In the genomic region with DNA sequence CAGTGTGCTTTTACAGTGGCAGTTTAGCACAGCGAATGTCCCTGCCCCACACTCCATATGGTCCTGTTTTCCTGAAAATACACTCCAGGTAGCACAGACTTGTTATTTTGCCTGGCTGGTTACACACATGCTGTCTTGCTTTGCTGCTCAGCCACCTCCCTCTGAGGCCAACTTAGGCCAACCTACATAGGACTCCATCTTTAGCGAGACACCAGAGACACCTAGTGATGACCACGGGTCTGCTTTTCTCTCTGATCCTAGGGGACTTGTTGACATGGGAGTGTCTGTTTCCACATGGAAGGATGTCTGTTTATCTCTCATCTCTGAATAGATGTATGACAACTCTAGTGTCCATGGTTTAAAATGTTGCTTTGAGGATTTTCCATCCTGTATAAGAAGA, we compare ENCODE assay signal across 1 cellular context.
TF ChIP-seq lines count a peak whose summit lies in the region.

No MANE protein-coding gene starts in this region.

TF ChIP-seq in HepG2, 621 proteins besides CTCF, POLR2A, EP300 and RAD21:
- TF ChIP-seq, protein P1, sequence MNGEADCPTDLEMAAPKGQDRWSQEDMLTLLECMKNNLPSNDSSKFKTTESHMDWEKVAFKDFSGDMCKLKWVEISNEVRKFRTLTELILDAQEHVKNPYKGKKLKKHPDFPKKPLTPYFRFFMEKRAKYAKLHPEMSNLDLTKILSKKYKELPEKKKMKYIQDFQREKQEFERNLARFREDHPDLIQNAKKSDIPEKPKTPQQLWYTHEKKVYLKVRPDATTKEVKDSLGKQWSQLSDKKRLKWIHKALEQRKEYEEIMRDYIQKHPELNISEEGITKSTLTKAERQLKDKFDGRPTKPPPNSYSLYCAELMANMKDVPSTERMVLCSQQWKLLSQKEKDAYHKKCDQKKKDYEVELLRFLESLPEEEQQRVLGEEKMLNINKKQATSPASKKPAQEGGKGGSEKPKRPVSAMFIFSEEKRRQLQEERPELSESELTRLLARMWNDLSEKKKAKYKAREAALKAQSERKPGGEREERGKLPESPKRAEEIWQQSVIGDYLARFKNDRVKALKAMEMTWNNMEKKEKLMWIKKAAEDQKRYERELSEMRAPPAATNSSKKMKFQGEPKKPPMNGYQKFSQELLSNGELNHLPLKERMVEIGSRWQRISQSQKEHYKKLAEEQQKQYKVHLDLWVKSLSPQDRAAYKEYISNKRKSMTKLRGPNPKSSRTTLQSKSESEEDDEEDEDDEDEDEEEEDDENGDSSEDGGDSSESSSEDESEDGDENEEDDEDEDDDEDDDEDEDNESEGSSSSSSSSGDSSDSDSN (CRISPR knock-in tag; IDR thresholded peaks at IDR 0.05) = no peak
- TF ChIP-seq, protein P2, sequence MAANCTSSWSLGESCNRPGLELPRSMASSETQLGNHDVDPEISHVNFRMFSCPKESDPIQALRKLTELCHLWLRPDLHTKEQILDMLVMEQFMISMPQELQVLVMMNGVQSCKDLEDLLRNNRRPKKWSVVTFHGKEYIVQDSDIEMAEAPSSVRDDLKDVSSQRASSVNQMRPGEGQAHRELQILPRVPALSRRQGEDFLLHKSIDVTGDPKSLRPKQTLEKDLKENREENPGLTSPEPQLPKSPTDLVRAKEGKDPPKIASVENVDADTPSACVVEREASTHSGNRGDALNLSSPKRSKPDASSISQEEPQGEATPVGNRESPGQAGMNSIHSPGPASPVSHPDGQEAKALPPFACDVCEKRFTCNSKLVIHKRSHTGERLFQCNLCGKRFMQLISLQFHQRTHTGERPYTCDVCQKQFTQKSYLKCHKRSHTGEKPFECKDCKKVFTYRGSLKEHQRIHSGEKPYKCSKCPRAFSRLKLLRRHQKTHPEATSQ (CRISPR knock-in tag; IDR thresholded peaks at IDR 0.05; ENCODE audit: borderline replicate concordance) = no peak
- TF ChIP-seq, protein P3, sequence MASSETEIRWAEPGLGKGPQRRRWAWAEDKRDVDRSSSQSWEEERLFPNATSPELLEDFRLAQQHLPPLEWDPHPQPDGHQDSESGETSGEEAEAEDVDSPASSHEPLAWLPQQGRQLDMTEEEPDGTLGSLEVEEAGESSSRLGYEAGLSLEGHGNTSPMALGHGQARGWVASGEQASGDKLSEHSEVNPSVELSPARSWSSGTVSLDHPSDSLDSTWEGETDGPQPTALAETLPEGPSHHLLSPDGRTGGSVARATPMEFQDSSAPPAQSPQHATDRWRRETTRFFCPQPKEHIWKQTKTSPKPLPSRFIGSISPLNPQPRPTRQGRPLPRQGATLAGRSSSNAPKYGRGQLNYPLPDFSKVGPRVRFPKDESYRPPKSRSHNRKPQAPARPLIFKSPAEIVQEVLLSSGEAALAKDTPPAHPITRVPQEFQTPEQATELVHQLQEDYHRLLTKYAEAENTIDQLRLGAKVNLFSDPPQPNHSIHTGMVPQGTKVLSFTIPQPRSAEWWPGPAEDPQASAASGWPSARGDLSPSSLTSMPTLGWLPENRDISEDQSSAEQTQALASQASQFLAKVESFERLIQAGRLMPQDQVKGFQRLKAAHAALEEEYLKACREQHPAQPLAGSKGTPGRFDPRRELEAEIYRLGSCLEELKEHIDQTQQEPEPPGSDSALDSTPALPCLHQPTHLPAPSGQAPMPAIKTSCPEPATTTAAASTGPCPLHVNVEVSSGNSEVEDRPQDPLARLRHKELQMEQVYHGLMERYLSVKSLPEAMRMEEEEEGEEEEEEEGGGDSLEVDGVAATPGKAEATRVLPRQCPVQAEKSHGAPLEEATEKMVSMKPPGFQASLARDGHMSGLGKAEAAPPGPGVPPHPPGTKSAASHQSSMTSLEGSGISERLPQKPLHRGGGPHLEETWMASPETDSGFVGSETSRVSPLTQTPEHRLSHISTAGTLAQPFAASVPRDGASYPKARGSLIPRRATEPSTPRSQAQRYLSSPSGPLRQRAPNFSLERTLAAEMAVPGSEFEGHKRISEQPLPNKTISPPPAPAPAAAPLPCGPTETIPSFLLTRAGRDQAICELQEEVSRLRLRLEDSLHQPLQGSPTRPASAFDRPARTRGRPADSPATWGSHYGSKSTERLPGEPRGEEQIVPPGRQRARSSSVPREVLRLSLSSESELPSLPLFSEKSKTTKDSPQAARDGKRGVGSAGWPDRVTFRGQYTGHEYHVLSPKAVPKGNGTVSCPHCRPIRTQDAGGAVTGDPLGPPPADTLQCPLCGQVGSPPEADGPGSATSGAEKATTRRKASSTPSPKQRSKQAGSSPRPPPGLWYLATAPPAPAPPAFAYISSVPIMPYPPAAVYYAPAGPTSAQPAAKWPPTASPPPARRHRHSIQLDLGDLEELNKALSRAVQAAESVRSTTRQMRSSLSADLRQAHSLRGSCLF (CRISPR knock-in tag; IDR thresholded peaks at IDR 0.05; ENCODE audit: borderline replicate concordance) = no peak
- TF ChIP-seq NONO (IDR thresholded peaks at IDR 0.05) (no peak), NONO (CRISPR knock-in tag; conservative IDR thresholded peaks at IDR 0.05) (0 out of 2 replicates have a peak, but pooled peaks have one; percentile 18), SMC3 (IDR thresholded peaks at IDR 0.05; ENCODE audit: low read length) (peak; percentile 8; the same call in 1 of the 2 replicates), ZNF724P (CRISPR knock-in tag; IDR thresholded peaks at IDR 0.05; ENCODE audit: borderline replicate concordance) (no peak), SRF (IDR thresholded peaks at IDR 0.05; ENCODE audit: low read depth, low read length) (no peak), TBX3 (IDR thresholded peaks at IDR 0.05; ENCODE audit: borderline replicate concordance) (no peak), STAG1 (CRISPR knock-in tag; IDR thresholded peaks at IDR 0.05) (peak; percentile 58)
- TF ChIP-seq, protein P4, sequence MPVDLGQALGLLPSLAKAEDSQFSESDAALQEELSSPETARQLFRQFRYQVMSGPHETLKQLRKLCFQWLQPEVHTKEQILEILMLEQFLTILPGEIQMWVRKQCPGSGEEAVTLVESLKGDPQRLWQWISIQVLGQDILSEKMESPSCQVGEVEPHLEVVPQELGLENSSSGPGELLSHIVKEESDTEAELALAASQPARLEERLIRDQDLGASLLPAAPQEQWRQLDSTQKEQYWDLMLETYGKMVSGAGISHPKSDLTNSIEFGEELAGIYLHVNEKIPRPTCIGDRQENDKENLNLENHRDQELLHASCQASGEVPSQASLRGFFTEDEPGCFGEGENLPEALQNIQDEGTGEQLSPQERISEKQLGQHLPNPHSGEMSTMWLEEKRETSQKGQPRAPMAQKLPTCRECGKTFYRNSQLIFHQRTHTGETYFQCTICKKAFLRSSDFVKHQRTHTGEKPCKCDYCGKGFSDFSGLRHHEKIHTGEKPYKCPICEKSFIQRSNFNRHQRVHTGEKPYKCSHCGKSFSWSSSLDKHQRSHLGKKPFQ (CRISPR knock-in tag; IDR thresholded peaks at IDR 0.05; ENCODE audit: insufficient replicate concordance) = no peak
- TF ChIP-seq, protein P5, sequence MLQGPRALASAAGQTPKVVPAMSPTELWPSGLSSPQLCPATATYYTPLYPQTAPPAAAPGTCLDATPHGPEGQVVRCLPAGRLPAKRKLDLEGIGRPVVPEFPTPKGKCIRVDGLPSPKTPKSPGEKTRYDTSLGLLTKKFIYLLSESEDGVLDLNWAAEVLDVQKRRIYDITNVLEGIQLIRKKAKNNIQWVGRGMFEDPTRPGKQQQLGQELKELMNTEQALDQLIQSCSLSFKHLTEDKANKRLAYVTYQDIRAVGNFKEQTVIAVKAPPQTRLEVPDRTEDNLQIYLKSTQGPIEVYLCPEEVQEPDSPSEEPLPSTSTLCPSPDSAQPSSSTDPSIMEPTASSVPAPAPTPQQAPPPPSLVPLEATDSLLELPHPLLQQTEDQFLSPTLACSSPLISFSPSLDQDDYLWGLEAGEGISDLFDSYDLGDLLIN (CRISPR knock-in tag; IDR thresholded peaks at IDR 0.05; ENCODE audit: borderline replicate concordance) = no peak
TF ChIP-seq in HepG2: peak in this region for 3.
